ENCODE assay signal across 25 cellular contexts in the genomic region with DNA sequence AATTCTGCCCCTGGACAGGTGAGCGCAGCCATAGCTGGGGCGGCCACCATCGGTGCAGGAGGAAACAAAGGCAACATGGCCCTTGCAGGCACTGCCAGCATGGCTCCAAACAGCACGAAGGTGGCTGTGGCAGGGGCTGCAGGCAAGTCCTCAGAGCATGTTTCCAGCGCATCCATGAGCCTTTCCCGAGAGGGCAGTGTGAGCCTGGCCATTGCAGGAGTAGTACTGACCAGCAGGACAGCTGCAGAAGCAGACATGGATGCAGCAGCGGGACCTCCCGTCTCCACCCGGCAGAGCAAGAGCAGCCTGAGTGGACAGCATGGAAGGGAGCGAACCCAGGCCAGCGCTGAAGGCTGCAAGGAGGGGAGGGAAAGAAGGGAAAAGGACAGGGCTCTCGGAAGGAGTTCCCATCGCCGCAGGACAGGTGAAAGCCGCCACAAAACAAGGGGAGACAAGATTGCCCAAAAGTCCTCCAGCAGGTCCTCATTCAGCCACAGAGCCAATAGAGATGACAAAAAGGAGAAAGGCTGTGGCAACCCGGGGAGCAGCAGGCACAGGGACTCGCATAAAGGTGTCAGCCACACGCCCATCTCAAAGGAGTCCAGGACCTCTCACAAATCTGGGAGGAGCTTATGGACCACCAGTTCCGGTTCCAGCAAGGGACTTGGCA. TPM values are rescaled to one million over a fixed set of nuclear protein-coding genes. Genes with fewer than 3 reads are reported as not detected.
"Had no signal": no experiment of that assay in that cellular context is flagged by ENCODE, and none has a peak within 500 bp of the region (broad histone marks: within the 10 kb centered on the region; RNA-seq: fewer than 3 reads in every experiment).

No MANE protein-coding gene starts in this region.

- H3K9me3 ChIP-seq: ovary, psoas muscle, sigmoid colon, stomach, thyroid gland, vagina had no signal

- H3K27ac ChIP-seq: neural progenitor cell, ovary, psoas muscle, sigmoid colon, stomach, thyroid gland, vagina had no signal

- FAIRE-seq: frontal cortex, kidney had no signal

- H3K4me3 ChIP-seq: lung, neural progenitor cell, ovary, psoas muscle, sigmoid colon, stomach, thyroid gland, vagina had no signal

- H3K4me3 Mint-ChIP-seq: effector memory CD8-positive, alpha-beta T cell; nephron; neural progenitor cell; stimulated activated effector memory CD8-positive, alpha-beta T cell treated with anti-CD3 and anti-CD28 coated beads, Interleukin-12 subunit alpha, Interleukin-12 subunit beta, amount 100 ng/mL, for 72 hours had no signal

- H3K9ac ChIP-seq: neural progenitor cell had no signal

- H2AFZ ChIP-seq: neural progenitor cell had no signal

- H3K4me1 ChIP-seq: psoas muscle, sigmoid colon, vagina had no signal

- H3K36me3 ChIP-seq: neural progenitor cell, ovary, vagina had no signal

- DNase-seq: cortex of kidney; effector memory CD8-positive, alpha-beta T cell; head of caudate nucleus; kidney; mesendoderm; midbrain; naive thymus-derived CD4-positive, alpha-beta T cell; nucleus accumbens; ovary; posterior cingulate gyrus; psoas muscle; right cardiac atrium; sigmoid colon; stimulated activated CD4-positive, alpha-beta T cell treated with anti-CD3 and anti-CD28 coated beads, Interleukin-2, amount 100 ng/mL, for 24 hours; stimulated activated CD4-positive, alpha-beta T cell treated with anti-CD3 and anti-CD28 coated beads, Interleukin-4, amount 100 ng/mL, for 24 hours; stimulated activated naive CD4-positive, alpha-beta T cell treated with Interleukin-2 at 50 U/mL for 16 hours; stomach; thyroid gland had no signal

- ATAC-seq: effector memory CD8-positive, alpha-beta T cell; left lobe of liver; naive thymus-derived CD4-positive, alpha-beta T cell; psoas muscle; right cardiac atrium; stimulated activated effector memory CD8-positive, alpha-beta T cell treated with anti-CD3 and anti-CD28 coated beads, Interleukin-12 subunit alpha, Interleukin-12 subunit beta, amount 100 ng/mL, for 72 hours had no signal

- H3K9me3 Mint-ChIP-seq: effector memory CD8-positive, alpha-beta T cell; naive thymus-derived CD4-positive, alpha-beta T cell; nephron; stimulated activated effector memory CD8-positive, alpha-beta T cell treated with anti-CD3 and anti-CD28 coated beads, Interleukin-12 subunit alpha, Interleukin-12 subunit beta, amount 100 ng/mL, for 72 hours had no signal

- H3K27me3 ChIP-seq: neural progenitor cell, ovary, sigmoid colon, stomach, thyroid gland, vagina had no signal

- H3K27ac Mint-ChIP-seq: effector memory CD8-positive, alpha-beta T cell; naive thymus-derived CD4-positive, alpha-beta T cell; nephron; neural progenitor cell; stimulated activated effector memory CD8-positive, alpha-beta T cell treated with anti-CD3 and anti-CD28 coated beads, Interleukin-12 subunit alpha, Interleukin-12 subunit beta, amount 100 ng/mL, for 72 hours had no signal

- H3K4me2 ChIP-seq: neural progenitor cell had no signal

RNA-seq across cellular contexts. Expression of gene ATF3, which starts 17.4 kb away (rescaled TPM):
- polyA plus RNA-seq: naive thymus-derived CD4-positive, alpha-beta T cell had no signal
